12 cellular contexts compared by ENCODE assay signal in the genomic region with DNA sequence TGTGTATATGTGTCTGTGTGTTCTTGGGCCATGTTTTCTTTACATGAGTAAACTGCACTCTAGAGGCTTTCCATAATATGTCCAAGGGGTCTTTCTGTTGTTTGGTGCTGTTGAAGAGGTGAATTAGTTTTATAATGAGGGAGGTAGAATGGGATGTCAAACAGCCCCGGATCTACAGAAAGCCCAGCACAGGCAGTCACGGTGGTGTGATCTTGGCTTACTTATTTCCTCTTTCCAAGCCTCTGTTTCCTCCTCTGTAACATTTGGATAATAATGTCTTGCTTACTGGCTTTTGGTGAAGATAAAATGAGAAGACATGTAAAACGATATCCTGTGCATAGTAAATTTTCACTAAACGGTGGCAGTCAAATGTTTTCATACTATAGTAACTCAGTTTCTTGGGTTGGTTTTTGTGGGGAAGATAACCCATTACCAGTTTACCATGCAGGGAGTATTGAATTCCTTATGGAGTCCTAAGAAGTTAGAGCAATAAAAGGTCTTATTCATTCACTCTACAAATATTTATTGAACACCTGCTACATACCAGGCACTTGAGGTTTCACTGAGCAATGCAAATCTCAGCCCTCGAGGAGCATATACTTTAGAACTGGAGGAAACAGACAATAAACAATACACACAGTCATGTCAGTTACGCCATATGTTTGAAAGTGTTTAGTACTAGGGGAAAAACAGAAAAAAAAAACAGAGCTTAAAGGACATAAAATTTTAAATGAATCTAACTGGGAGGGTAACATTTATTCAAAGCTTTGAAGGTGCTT. TPM values are rescaled to one million over a fixed set of nuclear protein-coding genes. Genes with fewer than 3 reads are reported as not detected.
DNase-seq lines count a peak whose midpoint lies in the region; ATAC-seq and TF ChIP-seq lines count a peak whose summit lies in the region.
"Had no signal": no experiment of that assay in that cellular context is flagged by ENCODE, and none has a peak within 500 bp of the region (broad histone marks: within the 10 kb centered on the region; RNA-seq: fewer than 3 reads in every experiment).

No MANE protein-coding gene starts in this region.

- no peak overlapping the region for H3K4me3 ChIP-seq in esophagus squamous epithelium
- no peak overlapping the region for H3K4me3 ChIP-seq in skeletal muscle tissue (ENCODE audit: low read length in 3 of 3)
- no peak overlapping the region for H3K4me3 ChIP-seq in lower leg skin (ENCODE audit: low read depth, poor library complexity, severe bottlenecking)

- WGBS in esophagus squamous epithelium, 2 donors: 58 to 60% methylated on average over 6 of the region's 6 CpGs
- WGBS in lower leg skin, 2 donors: 67 to 72% methylated on average over 6 of the region's 6 CpGs

- TF ChIP-seq POLR2A in esophagus squamous epithelium (IDR thresholded peaks at IDR 0.05): no peak
- no peak for TF ChIP-seq POLR2A in lower leg skin (IDR thresholded peaks at IDR 0.05)

- H3K27me3 ChIP-seq in esophagus squamous epithelium (no peaks in the 10 kb centered on the region), skeletal muscle tissue (ENCODE audit: control insufficient read depth in 3 of 3, insufficient read depth in 3 of 3, low read length in 3 of 3) (no peaks in the 10 kb centered on the region)

- peaks cover 39 to 100% (median 61%) of the 10 kb centered on the region in 3 donors for H3K4me1 ChIP-seq in esophagus squamous epithelium
- peaks cover 34 to 56% (median 38%) of the 10 kb centered on the region in 3 donors for H3K4me1 ChIP-seq in skeletal muscle tissue (ENCODE audit: control insufficient read depth in 3 of 3, insufficient read depth in 3 of 3, low read length in 3 of 3)

- no peak for TF ChIP-seq CTCF in esophagus squamous epithelium (IDR thresholded peaks at IDR 0.05)
- TF ChIP-seq CTCF in lower leg skin (IDR thresholded peaks at IDR 0.05): no peak

- H3K9me3 ChIP-seq in esophagus squamous epithelium: no peaks in the 10 kb centered on the region
- no peaks in the 10 kb centered on the region for H3K9me3 ChIP-seq in skeletal muscle tissue (ENCODE audit: control insufficient read depth in 3 of 3, low read length in 3 of 3)

- H3K36me3 ChIP-seq in esophagus squamous epithelium: no peaks in the 10 kb centered on the region
- H3K36me3 ChIP-seq in skeletal muscle tissue (ENCODE audit: control insufficient read depth in 3 of 3, insufficient read depth in 3 of 3, low read length in 3 of 3): no peaks in the 10 kb centered on the region

- DNase-seq in ELR (ENCODE audit: low read depth) (peak; percentile 72), NCI-H526 treated with DMSO at 0.1 percent for 48 hours (lab: John Stamatoyannopoulos, UW) (peak; percentile 44), esophagus squamous epithelium (lab: John Stamatoyannopoulos, UW) (no peak), activated gamma-delta T cell treated with Interleukin-2 at 50 U/mL for 16 hours (no peak), HuH-7.5 (ENCODE audit: low spot score) (no peak), lower leg skin (ENCODE audit: low spot score in 2 of 2) (no peak)
- DNase-seq: activated CD4-positive, alpha-beta T cell treated with anti-CD3 and anti-CD28 coated beads for 4 hours; activated gamma-delta T cell; NCI-H1105; NCI-H748 treated with DMSO at 0.1 percent for 48 hours had no signal

- intact Hi-C loops in esophagus squamous epithelium (cut with DNase I): no loop called here
- intact Hi-C loops in lower leg skin (cut with DNase I; ENCODE audit: low total_unique reads): no loop called here

- H3K27ac ChIP-seq in esophagus squamous epithelium (peak overlapping the region in 3 of 4 donors; percentile 76 to 89 (median 83)), skeletal muscle tissue (ENCODE audit: low read depth, low read length) (peak overlapping the region; percentile 17)

- no peak overlapping the region for H3K9ac ChIP-seq in skeletal muscle tissue (ENCODE audit: low read depth in 1 of 3, low read length in 3 of 3)

- no peak for ATAC-seq in HG02938 (IDR thresholded peaks at IDR 0.05; ENCODE audit: unreplicated experiment)

RNA-seq across cellular contexts. Expression of gene C1orf21, which starts 32.3 kb away (rescaled TPM):
- total RNA-seq in esophagus squamous epithelium: 10 to 100 TPM; 14.6 to 55.7 (median 36.2) TPM
- 16.7 TPM for total RNA-seq in skeletal muscle tissue
- total RNA-seq in lower leg skin: 10 to 100 TPM; 37.6 to 79.4 (median 56.2) TPM

Comparison
In these comparisons a context has a peak if more than half of its experiments do, and no peak if none do; other contexts are left out.
1. DNase-seq: peak in ELR (single experiment) and NCI-H526 treated with DMSO at 0.1 percent for 48 hours (single experiment); none in esophagus squamous epithelium (single experiment), activated gamma-delta T cell treated with Interleukin-2 at 50 U/mL for 16 hours (single experiment), HuH-7.5 (single experiment) and lower leg skin (0 of 2).